Comparison of ENCODE assay signal across 11 cellular contexts in the genomic region with DNA sequence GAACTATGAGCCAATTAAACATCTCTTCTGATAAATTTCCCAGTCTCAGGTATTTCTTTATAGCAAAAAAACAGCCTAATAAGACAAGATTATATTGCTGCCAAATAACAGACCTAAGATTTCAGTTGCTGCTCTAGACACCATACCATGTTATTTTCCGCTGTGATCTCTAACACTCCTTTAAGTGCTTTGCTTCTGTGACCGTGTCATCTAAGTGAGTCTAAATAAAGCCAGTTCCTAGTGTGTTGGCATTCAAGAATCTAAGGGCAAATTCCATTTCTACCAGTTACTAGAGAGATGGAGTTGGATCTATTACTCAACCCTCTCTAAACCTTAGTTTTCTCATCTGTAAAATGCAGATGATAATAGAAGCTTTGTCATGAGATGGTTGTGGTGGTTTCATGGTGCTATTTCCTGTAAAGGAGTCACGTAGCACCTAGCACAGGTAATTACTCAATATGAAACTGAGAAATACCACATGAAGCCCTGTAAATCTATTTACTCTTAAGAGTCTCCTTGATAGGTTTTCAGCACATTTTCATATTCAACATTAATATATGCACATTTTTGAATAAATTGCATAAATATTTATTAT. TPM values are rescaled to one million over a fixed set of nuclear protein-coding genes. Genes with fewer than 3 reads are reported as not detected.
A peak's percentile ranks its signal among the peaks of the same experiment; 100 is the strongest.
DNase-seq lines count a peak whose midpoint lies in the region; ATAC-seq lines count a peak whose summit lies in the region.
"Had no signal": no experiment of that assay in that cellular context is flagged by ENCODE, and none has a peak within 500 bp of the region (broad histone marks: within the 10 kb centered on the region; RNA-seq: fewer than 3 reads in every experiment).

No MANE protein-coding gene starts in this region.

- DNase-seq in NCI-H446 treated with DMSO at 0.1 percent for 48 hours (lab: John Stamatoyannopoulos, UW) = no peak
- DNase-seq in NCI-H2081 treated with DMSO at 0.1 percent for 48 hours (lab: John Stamatoyannopoulos, UW) = no peak
- no peak for DNase-seq in NCI-H2029 (lab: John Stamatoyannopoulos, UW)
- DNase-seq in occipital lobe (lab: John Stamatoyannopoulos, UW) = no peak
- DNase-seq: C1 segment of cervical spinal cord, spleen had no signal

- peak; percentile 84 for ATAC-seq in GM18498 (IDR thresholded peaks at IDR 0.05; ENCODE audit: unreplicated experiment)
- ATAC-seq in GM19035 (IDR thresholded peaks at IDR 0.05; ENCODE audit: unreplicated experiment) = peak; percentile 96
- ATAC-seq in HG02759 (IDR thresholded peaks at IDR 0.05; ENCODE audit: unreplicated experiment) = peak; percentile 89
- peak; percentile 88 for ATAC-seq in HG03457 (IDR thresholded peaks at IDR 0.05; ENCODE audit: unreplicated experiment)
- ATAC-seq: natural killer cell treated with Interleukin-12 subunit alpha and Interleukin-12 subunit beta and Interleukin-15 and Interleukin-18, amount 100 ng/mL, for 72 hours had no signal

RNA-seq across cellular contexts. Expression of a gene that starts 40.5 kb away (rescaled TPM):
- total RNA-seq in occipital lobe = 21.2 TPM
- total RNA-seq: natural killer cell treated with Interleukin-12 subunit alpha and Interleukin-12 subunit beta and Interleukin-15 and Interleukin-18, amount 100 ng/mL, for 72 hours had no signal
